8 cellular contexts compared by ENCODE assay signal in genomic region chr11:67266424-67267187, GRCh38. TPM values are rescaled to one million over a fixed set of nuclear protein-coding genes. Genes with fewer than 3 reads are reported as not detected.
DNase-seq lines count a peak whose midpoint lies in the region; ATAC-seq, FAIRE-seq and TF ChIP-seq lines count a peak whose summit lies in the region.
"Had no signal": no experiment of that assay in that cellular context is flagged by ENCODE, and none has a peak within 500 bp of the region (broad histone marks: within the 10 kb centered on the region; RNA-seq: fewer than 3 reads in every experiment).

Gene GRK2 (plus strand): TSS chr11:67266473. CDS start chr11:67266700, 227 bp downstream.

- no TSS peak for BruUV-seq in MCF 10A (replicated peaks; lab: Mats Ljungman, UMichigan)

- no peaks in the 10 kb centered on the region for H3K27me3 ChIP-seq in small intestine (ENCODE audit: control insufficient read depth in 2 of 2, insufficient read depth in 2 of 2, low read length in 2 of 2)

- peaks cover 12 to 15% of the 10 kb centered on the region in 2 donors for H3K4me1 ChIP-seq in small intestine (ENCODE audit: control insufficient read depth in 2 of 2, insufficient read depth in 1 of 2, low read depth in 1 of 2, low read length in 1 of 2)

- no peaks in the 10 kb centered on the region for H3K27me3 Mint-ChIP-seq in MCF 10A (ENCODE audit: insufficient read depth, unreplicated experiment)

- H3K9me3 Mint-ChIP-seq in MCF 10A (ENCODE audit: unreplicated experiment): no peaks in the 10 kb centered on the region

- WGBS in small intestine, 3 donors: 1% methylated on average over 39 to 110 of the region's 110 CpGs

- TF ChIP-seq CTCF in MCF 10A (IDR thresholded peaks at IDR 0.05; ENCODE audit: unreplicated experiment): no peak

- H3K4me1 Mint-ChIP-seq in MCF 10A (ENCODE audit: insufficient read depth, unreplicated experiment): peaks cover 33% of the 10 kb centered on the region

- H3K36me3 ChIP-seq in small intestine (ENCODE audit: control insufficient read depth in 2 of 2, insufficient read depth in 2 of 2, low read length in 2 of 2): peaks cover 2 to 3% of the 10 kb centered on the region in 2 donors

- intact Hi-C loops in MCF 10A (cut with micrococcal nuclease): loop anchor here (1.0 kb wide), 1 partner anchor 51 kb away; no protein-coding TSS in a partner anchor

- peak within 1 kb of the TSS; percentile 93 to 96 for H3K27ac ChIP-seq in small intestine (ENCODE audit: low read depth in 1 of 2, low read length in 1 of 2)

- CTCF ChIA-PET in MCF 10A (lab: Yijun Ruan, JAX): interaction anchor here (0.5 to 2.3 kb wide), 12 partner anchors 11 to 1600 kb away, joined by 3 to 9 read pairs (median 3); no protein-coding TSS in a partner anchor

- no peaks in the 10 kb centered on the region for H3K36me3 Mint-ChIP-seq in MCF 10A (ENCODE audit: insufficient read depth, unreplicated experiment)

- H3K4me3 ChIP-seq in GM08714 (ENCODE audit: low read length) (peak within 1 kb of the TSS; percentile 71), small intestine (ENCODE audit: low read depth in 1 of 2, low read length in 2 of 2) (peak within 1 kb of the TSS; percentile 91 to 93)

- peak; percentile 15 for ATAC-seq in HG02981 (IDR thresholded peaks at IDR 0.05; ENCODE audit: unreplicated experiment)

- DNase-seq in OCI-M1 (lab: John Stamatoyannopoulos, UW): peak; percentile 60
- DNase-seq in MCF 10A (ENCODE audit: unreplicated experiment): peak; percentile 42
- DNase-seq in iris pigment epithelial cell (ENCODE audit: low read depth): peak; percentile 54
- DNase-seq in small intestine: peak; percentile 38
- no peak for DNase-seq in NCI-H446 treated with DMSO at 0.1 percent for 48 hours (lab: John Stamatoyannopoulos, UW)

- peak within 1 kb of the TSS; percentile 89 for H3K27ac Mint-ChIP-seq in MCF 10A (ENCODE audit: low read depth, unreplicated experiment)

- POLR2A ChIA-PET in MCF 10A (lab: Yijun Ruan, JAX): interaction anchor here (0.8 to 2.4 kb wide), 8 partner anchors 11 to 125 kb away, joined by 3 to 24 read pairs (median 5); partner anchors contain the start of genes ANKRD13D, RAD9A and SSH3

- H3K9me3 ChIP-seq in small intestine (ENCODE audit: control insufficient read depth, low read depth): no peaks in the 10 kb centered on the region

- peak within 1 kb of the TSS; percentile 93 for H3K4me3 Mint-ChIP-seq in MCF 10A (ENCODE audit: unreplicated experiment)

- FAIRE-seq in small intestine (lab: Jason Lieb, UNC): no peak
- FAIRE-seq: colon had no signal

RNA-seq across cellular contexts. Expression of gene GRK2, which starts in this region (rescaled TPM):
- total RNA-seq in MCF 10A (2022): 48.1 and 50.1 TPM in 2 replicates
- polyA plus RNA-seq in small intestine: 100 to 1,000 TPM in 2 of 3 donors, 10 to 100 TPM in 1; 97.4 to 153 (median 106) TPM
